In the genomic region with DNA sequence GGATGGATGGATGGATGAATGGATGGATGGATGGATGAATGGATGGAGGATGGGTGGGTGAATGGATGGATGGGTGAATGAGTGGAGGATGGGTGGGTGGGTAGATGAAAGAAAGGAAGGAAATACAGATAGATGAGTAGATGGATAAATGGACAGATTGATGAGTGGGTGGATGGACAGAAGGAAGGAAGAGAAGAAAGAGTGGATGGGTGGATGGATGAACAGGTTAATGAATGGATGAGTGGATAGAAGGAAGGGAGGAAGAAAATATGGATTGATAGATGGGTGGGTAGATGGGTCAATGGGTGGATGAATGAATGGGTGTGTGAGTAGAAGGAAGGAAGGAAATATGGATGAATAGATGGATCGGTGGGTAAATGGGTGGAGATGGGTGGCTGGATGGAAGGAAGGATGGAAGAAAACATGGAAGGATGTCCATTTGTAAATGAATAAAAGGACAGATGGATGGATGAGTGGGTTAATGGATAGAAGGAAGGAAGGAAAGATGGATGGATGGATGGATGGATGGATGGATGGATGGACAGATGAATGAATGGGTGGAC, we compare ENCODE assay signal across 23 cellular contexts.
"Had no signal": no experiment of that assay in that cellular context is flagged by ENCODE, and none has a peak within 500 bp of the region (broad histone marks: within the 10 kb centered on the region; RNA-seq: fewer than 3 reads in every experiment).

No MANE protein-coding gene starts in this region.

- H3K9ac ChIP-seq: KMS-11 had no signal

- H3K4me3 ChIP-seq: SJSA1, SK-N-MC had no signal

- H3K27ac ChIP-seq: KMS-11, SJSA1, SK-N-MC had no signal

- H3K36me3 ChIP-seq: SJSA1 had no signal

- H3K4me2 ChIP-seq: KMS-11 had no signal

- H3K4me1 ChIP-seq: SJSA1 had no signal

- DNase-seq: IMR-90, Kasumi-1, NCI-H1048, NCI-H1105, NCI-H1417 treated with DMSO at 0.1 percent for 48 hours, NCI-H146, NCI-H1694 treated with DMSO at 0.1 percent for 48 hours, NCI-H1930, NCI-H2081, NCI-H2107, NCI-H226, NCI-H446, NCI-H510A, NCI-H524 treated with DMSO at 0.1 percent for 48 hours, NCI-H69, NCI-H774, Right ventricle myocardium superior, RPMI8226, SIG-M5 had no signal

- FAIRE-seq: RCC 7860 had no signal

- H3K27me3 ChIP-seq: SJSA1 had no signal
